15 cellular contexts compared by ENCODE assay signal in the genomic region with DNA sequence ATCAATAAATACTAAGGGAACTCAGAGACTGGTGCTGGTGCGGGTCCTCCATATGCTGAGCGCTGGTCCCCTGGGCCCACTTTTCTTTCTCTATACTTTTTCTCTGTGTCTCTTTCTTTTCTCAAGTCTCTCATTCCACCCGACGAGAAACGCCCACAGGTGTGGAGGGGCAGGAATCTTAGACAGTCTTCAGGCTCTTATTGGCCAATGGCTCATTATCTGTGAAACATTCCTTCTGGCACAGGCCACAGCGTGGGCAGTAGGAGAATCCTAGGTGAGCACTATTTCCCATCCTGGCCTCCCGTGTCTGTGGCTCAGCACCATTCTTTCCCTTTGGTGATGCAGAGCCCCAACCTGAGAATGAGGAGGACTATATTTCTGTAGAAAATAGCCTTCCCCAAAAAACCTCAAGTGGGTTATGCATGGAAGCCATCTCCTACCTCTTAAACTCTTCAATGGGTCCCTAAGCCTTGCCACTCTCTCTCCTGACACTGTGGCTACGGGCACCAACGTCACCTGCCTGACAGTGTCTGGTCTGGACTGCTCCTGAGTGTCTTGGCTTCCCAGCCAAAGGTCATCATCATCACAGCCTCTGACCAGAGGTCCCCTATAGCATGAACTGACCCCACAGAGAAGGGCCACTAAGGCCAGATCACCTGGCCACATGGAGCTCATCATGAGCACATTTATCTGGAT. TPM values are rescaled to one million over a fixed set of nuclear protein-coding genes. Genes with fewer than 3 reads are reported as not detected.
DNase-seq lines count a peak whose midpoint lies in the region; ATAC-seq and TF ChIP-seq lines count a peak whose summit lies in the region.
"Had no signal": no experiment of that assay in that cellular context is flagged by ENCODE, and none has a peak within 500 bp of the region (broad histone marks: within the 10 kb centered on the region; RNA-seq: fewer than 3 reads in every experiment).

No MANE protein-coding gene starts in this region.

- no peak for DNase-seq in left ventricle myocardium inferior
- no peak for DNase-seq in cardiac septum (ENCODE audit: low spot score)
- DNase-seq in activated CD8-positive, alpha-beta T cell treated with anti-CD3 and anti-CD28 coated beads, Interleukin-2, amount 10 ng/mL, durations not matched to agents 7 days and 5 days: peak; percentile 19
- DNase-seq in head of caudate nucleus: no peak
- no peak for DNase-seq in NCI-H226
- no peak for DNase-seq in G401 (ENCODE audit: low spot score)
- DNase-seq: activated CD4-positive, alpha-beta T cell treated with anti-CD3 and anti-CD28 coated beads for 1 hour; activated T-cell treated with anti-CD3 and anti-CD28 coated beads, Interleukin-2, amount 50 U/mL, for 72 hours; KBM-7; NCI-H1417 treated with DMSO at 0.1 percent for 48 hours; PC-3 had no signal

- peaks cover 21% of the 10 kb centered on the region for H3K4me1 ChIP-seq in left ventricle myocardium inferior

- no peak overlapping the region for H3K4me3 ChIP-seq in left ventricle myocardium inferior

- ATAC-seq in HG02759 (IDR thresholded peaks at IDR 0.05; ENCODE audit: unreplicated experiment) (peak; percentile 19), GM19324 (IDR thresholded peaks at IDR 0.05; ENCODE audit: low FRiP score, unreplicated experiment) (no peak)
- no peak for ATAC-seq in activated CD8-positive, alpha-beta T cell treated with anti-CD3 and anti-CD28 coated beads, Interleukin-2, amount 10 ng/mL, durations not matched to agents 7 days and 5 days
- ATAC-seq: activated T-cell treated with anti-CD3 and anti-CD28 coated beads, Interleukin-2, amount 50 U/mL, for 72 hours; PC-3 had no signal

- H3K9me3 Mint-ChIP-seq in activated CD8-positive, alpha-beta T cell treated with anti-CD3 and anti-CD28 coated beads, Interleukin-2, amount 10 ng/mL, durations not matched to agents 7 days and 5 days (ENCODE audit: insufficient read depth): no peaks in the 10 kb centered on the region

- no peak overlapping the region for H3K27ac Mint-ChIP-seq in activated CD8-positive, alpha-beta T cell treated with anti-CD3 and anti-CD28 coated beads, Interleukin-2, amount 10 ng/mL, durations not matched to agents 7 days and 5 days
- H3K27ac Mint-ChIP-seq: activated T-cell treated with anti-CD3 and anti-CD28 coated beads, Interleukin-2, amount 50 U/mL, for 72 hours had no signal

- H3K9me3 ChIP-seq in left ventricle myocardium inferior (replicated peaks): no peaks in the 10 kb centered on the region

- intact Hi-C loops in left ventricle myocardium inferior (cut with micrococcal nuclease): no loop called here
- intact Hi-C loops in cardiac septum (cut with DNase I): no loop called here
- intact Hi-C loops in head of caudate nucleus (cut with DNase I): no loop called here

- POLR2A ChIA-PET in activated CD8-positive, alpha-beta T cell treated with anti-CD3 and anti-CD28 coated beads, Interleukin-2, amount 10 ng/mL, durations not matched to agents 7 days and 5 days (lab: Charles Lee): interaction anchor here (0.6 kb wide), 1 partner anchor 22 kb away, joined by 4 read pairs; no protein-coding TSS in a partner anchor

- H3K4me3 Mint-ChIP-seq in activated CD8-positive, alpha-beta T cell treated with anti-CD3 and anti-CD28 coated beads, Interleukin-2, amount 10 ng/mL, durations not matched to agents 7 days and 5 days: no peak overlapping the region

- peak overlapping the region; percentile 44 for H3K27ac ChIP-seq in left ventricle myocardium inferior (replicated peaks)

- H3K36me3 ChIP-seq in left ventricle myocardium inferior: no peaks in the 10 kb centered on the region

- no peak for TF ChIP-seq CTCF in left ventricle myocardium inferior (IDR thresholded peaks at IDR 0.05; ENCODE audit: borderline replicate concordance)

- H3K27me3 Mint-ChIP-seq in activated CD8-positive, alpha-beta T cell treated with anti-CD3 and anti-CD28 coated beads, Interleukin-2, amount 10 ng/mL, durations not matched to agents 7 days and 5 days (ENCODE audit: low read depth): no peaks in the 10 kb centered on the region

- CTCF ChIA-PET in activated CD8-positive, alpha-beta T cell treated with anti-CD3 and anti-CD28 coated beads, Interleukin-2, amount 10 ng/mL, durations not matched to agents 7 days and 5 days (lab: Charles Lee): no interaction called here

- H3K36me3 Mint-ChIP-seq in activated CD8-positive, alpha-beta T cell treated with anti-CD3 and anti-CD28 coated beads, Interleukin-2, amount 10 ng/mL, durations not matched to agents 7 days and 5 days (ENCODE audit: low read depth): peaks cover 23% of the 10 kb centered on the region

- peaks cover 9% of the 10 kb centered on the region for H3K27me3 ChIP-seq in left ventricle myocardium inferior (ENCODE audit: low read depth)

- peaks cover 76% of the 10 kb centered on the region for H3K4me1 Mint-ChIP-seq in activated CD8-positive, alpha-beta T cell treated with anti-CD3 and anti-CD28 coated beads, Interleukin-2, amount 10 ng/mL, durations not matched to agents 7 days and 5 days (ENCODE audit: low read depth)

- in situ Hi-C loops in G401 (cut with HindIII; ENCODE audit: low sequenced_read_pairs): no loop called here

RNA-seq across cellular contexts. Expression of a gene that starts 6.2 kb away (rescaled TPM):
- total RNA-seq in left ventricle myocardium inferior (not detected), cardiac septum (1.0 TPM)
- 10 to 100 TPM; 48.5 to 50.1 TPM for total RNA-seq in activated CD8-positive, alpha-beta T cell treated with anti-CD3 and anti-CD28 coated beads, Interleukin-2, amount 10 ng/mL, durations not matched to agents 7 days and 5 days
- total RNA-seq in G401 (2014; rRNA removed; shearing (Covaris generic)): not detected in 2 replicates
- total RNA-seq: osteocyte, PC-3 had no signal

RNA-seq across cellular contexts. Expression of a gene that starts 58.5 kb away (rescaled TPM):
- total RNA-seq in left ventricle myocardium inferior (1.3 TPM), cardiac septum (1.00 TPM)
- total RNA-seq in activated CD8-positive, alpha-beta T cell treated with anti-CD3 and anti-CD28 coated beads, Interleukin-2, amount 10 ng/mL, durations not matched to agents 7 days and 5 days: 100 to 1,000 TPM; 325 to 327 TPM
- total RNA-seq in G401 (2014; rRNA removed; shearing (Covaris generic)): not detected in 2 replicates
- total RNA-seq: dermis microvascular lymphatic vessel endothelial cell, osteocyte, PC-3 had no signal

Comparison
In these comparisons a context has a peak if more than half of its experiments do, and no peak if none do; other contexts are left out.
1. RNA of a gene that starts 6.2 kb away (total RNA-seq): 48.5 to 50.1 TPM in activated CD8-positive, alpha-beta T cell treated with anti-CD3 and anti-CD28 coated beads, Interleukin-2, amount 10 ng/mL, durations not matched to agents 7 days and 5 days; 1.0 TPM in cardiac septum (single experiment), not detected in left ventricle myocardium inferior (single experiment) and not detected in G401; every median in the first group is over 10 times any median in the second.
2. RNA of a gene that starts 58.5 kb away (total RNA-seq): 325 to 327 TPM in activated CD8-positive, alpha-beta T cell treated with anti-CD3 and anti-CD28 coated beads, Interleukin-2, amount 10 ng/mL, durations not matched to agents 7 days and 5 days; 1.3 TPM in left ventricle myocardium inferior (single experiment), 1.00 TPM in cardiac septum (single experiment) and not detected in G401; every median in the first group is over 100 times any median in the second.